12 cellular contexts compared by ENCODE assay signal in the genomic region with DNA sequence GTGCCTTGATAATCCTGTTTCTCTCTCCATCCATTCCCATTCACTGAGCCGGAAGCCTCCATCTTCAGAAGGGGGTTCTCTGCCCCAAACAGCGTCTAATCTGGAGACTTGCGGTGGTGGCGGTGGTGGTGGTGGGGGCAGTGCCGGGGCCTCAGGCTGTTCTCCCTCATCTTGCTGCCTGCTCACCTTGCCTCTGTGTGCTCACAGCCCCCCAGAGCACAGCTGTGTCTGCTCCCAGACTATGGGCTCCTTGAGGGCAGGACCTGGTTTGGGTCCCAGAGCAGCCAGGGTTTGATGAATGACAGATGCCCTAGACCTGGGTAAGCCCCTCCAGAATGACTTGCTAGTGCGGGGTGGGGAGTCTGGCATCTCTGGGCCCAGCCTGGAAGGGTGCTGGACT. TPM values are rescaled to one million over a fixed set of nuclear protein-coding genes. Genes with fewer than 3 reads are reported as not detected.
DNase-seq lines count a peak whose midpoint lies in the region; ATAC-seq and TF ChIP-seq lines count a peak whose summit lies in the region.
"Had no signal": no experiment of that assay in that cellular context is flagged by ENCODE, and none has a peak within 500 bp of the region (broad histone marks: within the 10 kb centered on the region; RNA-seq: fewer than 3 reads in every experiment).

No MANE protein-coding gene starts in this region.

- H3K4me1 Mint-ChIP-seq in activated CD4-positive, alpha-beta T cell treated with anti-CD3 and anti-CD28 coated beads, Interleukin-2, amount 10 ng/mL, durations not matched to agents 7 days and 5 days, result peaks cover 69% of the 10 kb centered on the region
- peaks cover 51% of the 10 kb centered on the region for H3K4me1 Mint-ChIP-seq in T-helper 17 cell
- H3K4me1 Mint-ChIP-seq in stimulated activated naive CD8-positive, alpha-beta T cell treated with anti-CD3 and anti-CD28 coated beads, Interleukin-15, Interleukin-2, amounts not matched to agents 100 ng/mL and 50 ng/mL, for 24 hours (ENCODE audit: low read depth), result peaks cover 69% of the 10 kb centered on the region

- H3K36me3 ChIP-seq in gastroesophageal sphincter, result no peaks in the 10 kb centered on the region

- POLR2A ChIA-PET in activated CD4-positive, alpha-beta T cell treated with anti-CD3 and anti-CD28 coated beads, Interleukin-2, amount 10 ng/mL, durations not matched to agents 7 days and 5 days (lab: Charles Lee), result interaction anchor here (1.1 to 1.4 kb wide), 2 partner anchors 9 to 18 kb away, joined by 3 to 7 read pairs; no protein-coding TSS in a partner anchor

- CTCF ChIA-PET in activated CD4-positive, alpha-beta T cell treated with anti-CD3 and anti-CD28 coated beads, Interleukin-2, amount 10 ng/mL, durations not matched to agents 7 days and 5 days (lab: Charles Lee), result interaction anchor here (0.9 to 3.0 kb wide), 6 partner anchors 9 to 30 kb away, joined by 3 to 11 read pairs (median 4); no protein-coding TSS in a partner anchor

- DNase-seq in activated CD4-positive, alpha-beta T cell treated with anti-CD3 and anti-CD28 coated beads, Interleukin-2, amount 10 ng/mL, durations not matched to agents 7 days and 5 days, result no peak
- no peak for DNase-seq in activated CD4-positive, alpha-beta T cell treated with anti-CD3 and anti-CD28 coated beads, Interleukin-2, amount 50 U/mL, for 1 hour
- DNase-seq in T-helper 17 cell (no peak), mucosa of gallbladder (ENCODE audit: low spot score) (no peak), islet precursor cell (no peak)
- DNase-seq: NCI-H1436 treated with DMSO at 0.1 percent for 48 hours had no signal

- H3K4me3 Mint-ChIP-seq in activated CD4-positive, alpha-beta T cell treated with anti-CD3 and anti-CD28 coated beads, Interleukin-2, amount 10 ng/mL, durations not matched to agents 7 days and 5 days, result peak overlapping the region; percentile 95
- H3K4me3 Mint-ChIP-seq in T-helper 17 cell, result peak overlapping the region; percentile 97
- H3K4me3 Mint-ChIP-seq in stimulated activated naive CD8-positive, alpha-beta T cell treated with anti-CD3 and anti-CD28 coated beads, Interleukin-15, Interleukin-2, amounts not matched to agents 100 ng/mL and 50 ng/mL, for 24 hours, result peak overlapping the region; percentile 89

- whole genome bisulfite sequencing in gastroesophageal sphincter (ENCODE audit: low coverage in 1 of 2), 2 donors, result 87 to 100% methylated on average over 1 to 4 of the region's 6 CpGs

- H3K4me1 ChIP-seq in gastroesophageal sphincter, result peaks cover 0 to 28% (median 12%) of the 10 kb centered on the region in 3 donors

- no peak for TF ChIP-seq CTCF in gastroesophageal sphincter (IDR thresholded peaks at IDR 0.05)

- H3K9me3 Mint-ChIP-seq in activated CD4-positive, alpha-beta T cell treated with anti-CD3 and anti-CD28 coated beads, Interleukin-2, amount 10 ng/mL, durations not matched to agents 7 days and 5 days, result no peaks in the 10 kb centered on the region
- H3K9me3 Mint-ChIP-seq in stimulated activated naive CD8-positive, alpha-beta T cell treated with anti-CD3 and anti-CD28 coated beads, Interleukin-15, Interleukin-2, amounts not matched to agents 100 ng/mL and 50 ng/mL, for 24 hours, result no peaks in the 10 kb centered on the region

- H3K27me3 Mint-ChIP-seq in activated CD4-positive, alpha-beta T cell treated with anti-CD3 and anti-CD28 coated beads, Interleukin-2, amount 10 ng/mL, durations not matched to agents 7 days and 5 days, result no peaks in the 10 kb centered on the region
- H3K27me3 Mint-ChIP-seq in T-helper 17 cell, result no peaks in the 10 kb centered on the region
- H3K27me3 Mint-ChIP-seq in stimulated activated naive CD8-positive, alpha-beta T cell treated with anti-CD3 and anti-CD28 coated beads, Interleukin-15, Interleukin-2, amounts not matched to agents 100 ng/mL and 50 ng/mL, for 24 hours, result no peaks in the 10 kb centered on the region

- H3K9me3 ChIP-seq in T-helper 17 cell (ENCODE audit: control insufficient read depth, low read length, poor library complexity, severe bottlenecking) (no peaks in the 10 kb centered on the region), gastroesophageal sphincter (no peaks in the 10 kb centered on the region)

- H3K27me3 ChIP-seq in gastroesophageal sphincter, result no peaks in the 10 kb centered on the region

- H3K4me3 ChIP-seq in gastroesophageal sphincter, result no peak overlapping the region

- H3K27ac Mint-ChIP-seq in activated CD4-positive, alpha-beta T cell treated with anti-CD3 and anti-CD28 coated beads, Interleukin-2, amount 10 ng/mL, durations not matched to agents 7 days and 5 days, result peak overlapping the region; percentile 98
- H3K27ac Mint-ChIP-seq in T-helper 17 cell, result peak overlapping the region; percentile 92
- peak overlapping the region; percentile 88 for H3K27ac Mint-ChIP-seq in stimulated activated naive CD8-positive, alpha-beta T cell treated with anti-CD3 and anti-CD28 coated beads, Interleukin-15, Interleukin-2, amounts not matched to agents 100 ng/mL and 50 ng/mL, for 24 hours

- TF ChIP-seq POLR2A in gastroesophageal sphincter (IDR thresholded peaks at IDR 0.05), result no peak

- no peak for TF ChIP-seq EP300 in gastroesophageal sphincter (IDR thresholded peaks at IDR 0.05)

- H3K36me3 Mint-ChIP-seq in activated CD4-positive, alpha-beta T cell treated with anti-CD3 and anti-CD28 coated beads, Interleukin-2, amount 10 ng/mL, durations not matched to agents 7 days and 5 days (ENCODE audit: low read depth), result peaks cover 31% of the 10 kb centered on the region
- no peaks in the 10 kb centered on the region for H3K36me3 Mint-ChIP-seq in T-helper 17 cell (ENCODE audit: low read depth)
- peaks cover 18% of the 10 kb centered on the region for H3K36me3 Mint-ChIP-seq in stimulated activated naive CD8-positive, alpha-beta T cell treated with anti-CD3 and anti-CD28 coated beads, Interleukin-15, Interleukin-2, amounts not matched to agents 100 ng/mL and 50 ng/mL, for 24 hours (ENCODE audit: low read depth)

- H3K27ac ChIP-seq in gastroesophageal sphincter, result peak overlapping the region in 3 of 4 donors; percentile 75 to 78 (median 77)
- H3K27ac ChIP-seq: VCaP had no signal

- ATAC-seq in T-helper 17 cell (peak; percentile 22), gastroesophageal sphincter (no peak), HG03571 (IDR thresholded peaks at IDR 0.05; ENCODE audit: unreplicated experiment) (no peak)

RNA-seq across cellular contexts. Expression of a gene that starts 0.4 kb away (rescaled TPM):
- total RNA-seq in activated CD4-positive, alpha-beta T cell treated with anti-CD3 and anti-CD28 coated beads, Interleukin-2, amount 10 ng/mL, durations not matched to agents 7 days and 5 days, result 100 to 1,000 TPM; 135 to 176 TPM
- 100 to 1,000 TPM; 115 to 129 TPM for total RNA-seq in T-helper 17 cell
- 10 to 100 TPM in 2 of 4 donors, 1 to 10 TPM in 2; 7.1 to 18.2 (median 9.0) TPM for total RNA-seq in gastroesophageal sphincter
- 16.3 TPM for total RNA-seq in mucosa of gallbladder
- total RNA-seq: A673, HT1080 had no signal
